Comparison of ENCODE assay signal across 20 cellular contexts in genomic region chr11:120500414-120500936, GRCh38. TPM values are rescaled to one million over a fixed set of nuclear protein-coding genes. Genes with fewer than 3 reads are reported as not detected.
A peak's percentile ranks its signal among the peaks of the same experiment; 100 is the strongest.
DNase-seq lines count a peak whose midpoint lies in the region; ATAC-seq and TF ChIP-seq lines count a peak whose summit lies in the region.
"Had no signal": no experiment of that assay in that cellular context is flagged by ENCODE, and none has a peak within 500 bp of the region (broad histone marks: within the 10 kb centered on the region; RNA-seq: fewer than 3 reads in every experiment).

No MANE protein-coding gene starts in this region.

- no peak for DNase-seq in HCT116 (ENCODE audit: low read depth, low spot score)
- peak; percentile 32 for DNase-seq in PC-3
- peak in 3 of 5 donors; percentile 30 to 58 (median 32) for DNase-seq in heart left ventricle
- DNase-seq in sciatic nerve (ENCODE audit: low spot score), result no peak
- DNase-seq in CD4-positive, alpha-beta memory T cell, result no peak
- DNase-seq in ureter (ENCODE audit: low spot score), result no peak
- DNase-seq: activated CD4-positive, alpha-beta memory T cell treated with anti-CD3 and anti-CD28 coated beads, Interleukin-2, amount 10 ng/mL, durations not matched to agents 7 days and 5 days; activated naive CD8-positive, alpha-beta T cell treated with anti-CD3 and anti-CD28 coated beads, Interleukin-2, amount 50 U/mL, for 24 hours; C1 segment of cervical spinal cord; central memory CD4-positive, alpha-beta T cell; DMS79 treated with DMSO at 0.1 percent for 48 hours; effector CD4-positive, alpha-beta T cell; NCI-H1048; OCI-M1; retina; stimulated activated CD4-positive, alpha-beta T cell treated with anti-CD3 and anti-CD28 coated beads, Interleukin-1b, Interleukin-23, amount 100 ng/mL, for 48 hours had no signal

- ATAC-seq in HCT116 (peak; percentile 34; the same call in 1 of the 2 replicates), PC-3 (peak; percentile 48), heart left ventricle (peak in 3 of 4 donors; percentile 47 to 64 (median 56)), sciatic nerve (peak; percentile 41), HG02571 (IDR thresholded peaks at IDR 0.05; ENCODE audit: unreplicated experiment) (no peak)
- ATAC-seq: activated naive CD8-positive, alpha-beta T cell treated with anti-CD3 and anti-CD28 coated beads, Interleukin-2, amount 50 U/mL, for 24 hours had no signal

- H3K36me3 ChIP-seq in HCT116 (ENCODE audit: control insufficient read depth in 1 of 2, insufficient read depth in 2 of 2, low read length in 2 of 2), result no peaks in the 10 kb centered on the region
- H3K36me3 ChIP-seq in PC-3 (ENCODE audit: low read depth, low read length), result no peaks in the 10 kb centered on the region
- no peaks in the 10 kb centered on the region for H3K36me3 ChIP-seq in heart left ventricle
- no peaks in the 10 kb centered on the region for H3K36me3 ChIP-seq in CD4-positive, alpha-beta memory T cell (ENCODE audit: insufficient read depth, low read length)
- H3K36me3 ChIP-seq: suprapubic skin had no signal

- no peak for TF ChIP-seq RAD21 in HCT116 (IDR thresholded peaks at IDR 0.05; ENCODE audit: low read depth)

- POLR2A ChIA-PET in HCT116 (lab: Charles Lee) (interaction anchor here (0.7 kb wide), 1 partner anchor 1107 kb away, joined by 4 read pairs; no protein-coding TSS in a partner anchor), PC-3 (lab: Charles Lee; ENCODE audit: unreplicated experiment) (no interaction called here)
- POLR2A ChIA-PET in CD4-positive, alpha-beta memory T cell (lab: Charles Lee; ENCODE audit: partially characterized antibody), result no interaction called here

- H3K4me3 ChIP-seq in HCT116 (replicated peaks in 1 of 2; ENCODE audit: low read depth in 1 of 2, low read length in 2 of 2) (no peak overlapping the region), PC-3 (ENCODE audit: low read length) (no peak overlapping the region), heart left ventricle (no peak overlapping the region)
- H3K4me3 ChIP-seq in CD4-positive, alpha-beta memory T cell (ENCODE audit: low read length in 2 of 2), result no peak overlapping the region
- H3K4me3 ChIP-seq: lung, suprapubic skin had no signal

- RAD21 ChIA-PET in HCT116 (lab: Charles Lee; ENCODE audit: low non-redundant PET in 1 of 2, low total read pairs in 2 of 2, uncharacterized antibody in 2 of 2, unreplicated experiment in 2 of 2), result no interaction called here

- H3F3A ChIP-seq in PC-3 (ENCODE audit: low read length, unreplicated experiment), result no peaks in the 10 kb centered on the region

- peaks cover 36 to 40% of the 10 kb centered on the region in 2 donors for H3K27me3 Mint-ChIP-seq in CD4-positive, alpha-beta memory T cell

- H3K27ac Mint-ChIP-seq in CD4-positive, alpha-beta memory T cell, result no peak overlapping the region
- H3K27ac Mint-ChIP-seq: activated CD4-positive, alpha-beta memory T cell treated with anti-CD3 and anti-CD28 coated beads, Interleukin-2, amount 10 ng/mL, durations not matched to agents 7 days and 5 days; activated naive CD8-positive, alpha-beta T cell treated with anti-CD3 and anti-CD28 coated beads, Interleukin-2, amount 50 U/mL, for 24 hours; activated T-helper 1 cell treated with anti-CD3 and anti-CD28 coated beads, Interleukin-12 subunit alpha, Interleukin-12 subunit beta, Interleukin-2, Interleukin-4 antibody, amounts not matched to agents 30 ng/mL and 10 ng/mL and 1 ng/mL, durations not matched to agents 14 hours and 24 hours and 36 hours had no signal

- H2AFZ ChIP-seq in HCT116 (ENCODE audit: low read depth, low read length, poor library complexity, severe bottlenecking) (no peak overlapping the region), PC-3 (ENCODE audit: low read length) (no peak overlapping the region)

- H3K9me3 Mint-ChIP-seq in CD4-positive, alpha-beta memory T cell, result no peaks in the 10 kb centered on the region
- H3K9me3 Mint-ChIP-seq: activated CD4-positive, alpha-beta memory T cell treated with anti-CD3 and anti-CD28 coated beads, Interleukin-2, amount 10 ng/mL, durations not matched to agents 7 days and 5 days; activated naive CD8-positive, alpha-beta T cell treated with anti-CD3 and anti-CD28 coated beads, Interleukin-2, amount 50 U/mL, for 24 hours; activated T-helper 1 cell treated with anti-CD3 and anti-CD28 coated beads, Interleukin-12 subunit alpha, Interleukin-12 subunit beta, Interleukin-2, Interleukin-4 antibody, amounts not matched to agents 30 ng/mL and 10 ng/mL and 1 ng/mL, durations not matched to agents 14 hours and 24 hours and 36 hours had no signal

- BruUV-seq in HCT116 (replicated peaks; lab: Mats Ljungman, UMichigan) (no TSS peak), PC-3 (replicated peaks; lab: Mats Ljungman, UMichigan) (no TSS peak)

- CTCF ChIA-PET in HCT116 (lab: Charles Lee), result interaction anchor here (1.1 kb wide), 1 partner anchor 9 kb away, joined by 3 read pairs; no protein-coding TSS in a partner anchor
- CTCF ChIA-PET in PC-3 (lab: Charles Lee), result interaction anchor here (0.6 kb wide), 1 partner anchor 162 kb away, joined by 3 read pairs; no protein-coding TSS in a partner anchor
- CTCF ChIA-PET in CD4-positive, alpha-beta memory T cell (lab: Charles Lee; ENCODE audit: partially characterized antibody), result interaction anchor here (1.4 kb wide), 1 partner anchor 10 kb away, joined by 4 read pairs; no protein-coding TSS in a partner anchor

- no peaks in the 10 kb centered on the region for H4K20me1 ChIP-seq in HCT116 (ENCODE audit: insufficient read depth)
- H4K20me1 ChIP-seq in PC-3 (ENCODE audit: low read length), result no peaks in the 10 kb centered on the region

- H3K9ac ChIP-seq in HCT116 (ENCODE audit: low read length), result no peak overlapping the region
- H3K9ac ChIP-seq in PC-3 (ENCODE audit: low read length), result no peak overlapping the region

- H3K27ac ChIP-seq in HCT116 (ENCODE audit: low read depth, low read length) (no peak overlapping the region), PC-3 (ENCODE audit: low read length) (no peak overlapping the region), heart left ventricle (no peak overlapping the region)
- H3K27ac ChIP-seq in CD4-positive, alpha-beta memory T cell (ENCODE audit: low read depth, low read length), result no peak overlapping the region
- H3K27ac ChIP-seq: suprapubic skin had no signal

- TF ChIP-seq CTCF in HCT116 (IDR thresholded peaks at IDR 0.05 in 2 of 3, conservative IDR thresholded peaks at IDR 0.05 in 1 of 3; ENCODE audit: borderline replicate concordance in 1 of 3, insufficient read depth in 1 of 3, low read depth in 2 of 3, low read length in 2 of 3), result no peak
- peak; percentile 22; the same call in 1 of the 2 replicates for TF ChIP-seq CTCF in PC-3 (conservative IDR thresholded peaks at IDR 0.05; ENCODE audit: low read depth, low read length)
- no peak for TF ChIP-seq CTCF in heart left ventricle (IDR thresholded peaks at IDR 0.05)

- no peak overlapping the region for H3K4me3 Mint-ChIP-seq in CD4-positive, alpha-beta memory T cell
- H3K4me3 Mint-ChIP-seq: activated CD4-positive, alpha-beta memory T cell treated with anti-CD3 and anti-CD28 coated beads, Interleukin-2, amount 10 ng/mL, durations not matched to agents 7 days and 5 days; activated naive CD8-positive, alpha-beta T cell treated with anti-CD3 and anti-CD28 coated beads, Interleukin-2, amount 50 U/mL, for 24 hours; activated T-helper 1 cell treated with anti-CD3 and anti-CD28 coated beads, Interleukin-12 subunit alpha, Interleukin-12 subunit beta, Interleukin-2, Interleukin-4 antibody, amounts not matched to agents 30 ng/mL and 10 ng/mL and 1 ng/mL, durations not matched to agents 14 hours and 24 hours and 36 hours had no signal

- WGBS in heart left ventricle, 4 donors, result 59 to 73% (median 69%) methylated on average over 11 of the region's 11 CpGs

- H3K79me2 ChIP-seq in HCT116 (ENCODE audit: insufficient read depth, low read length) (no peaks in the 10 kb centered on the region), PC-3 (ENCODE audit: low read length) (no peaks in the 10 kb centered on the region)

- no peaks in the 10 kb centered on the region for H3K4me1 Mint-ChIP-seq in CD4-positive, alpha-beta memory T cell
- H3K4me1 Mint-ChIP-seq: activated CD4-positive, alpha-beta memory T cell treated with anti-CD3 and anti-CD28 coated beads, Interleukin-2, amount 10 ng/mL, durations not matched to agents 7 days and 5 days; activated naive CD8-positive, alpha-beta T cell treated with anti-CD3 and anti-CD28 coated beads, Interleukin-2, amount 50 U/mL, for 24 hours had no signal

- no peaks in the 10 kb centered on the region for H3K9me2 ChIP-seq in HCT116 (ENCODE audit: insufficient read depth)
- no peaks in the 10 kb centered on the region for H3K9me2 ChIP-seq in PC-3 (replicated peaks; ENCODE audit: low read length)

- H3K9me3 ChIP-seq in HCT116 (ENCODE audit: control insufficient read depth in 1 of 2, insufficient read depth in 1 of 2, low read depth in 1 of 2, low read length in 2 of 2), result no peaks in the 10 kb centered on the region
- H3K9me3 ChIP-seq in PC-3 (ENCODE audit: low read length), result no peaks in the 10 kb centered on the region
- H3K9me3 ChIP-seq in heart left ventricle, result no peaks in the 10 kb centered on the region
- H3K9me3 ChIP-seq in CD4-positive, alpha-beta memory T cell (ENCODE audit: control insufficient read depth in 1 of 2, low read length in 2 of 2), result no peaks in the 10 kb centered on the region
- H3K9me3 ChIP-seq: suprapubic skin had no signal

- H3K4me1 ChIP-seq in HCT116 (ENCODE audit: control insufficient read depth in 1 of 2, insufficient read depth in 2 of 2, low read length in 2 of 2) (peaks cover 4 to 9% of the 10 kb centered on the region in 2 experiments; a peak in 3 of 4 replicates), PC-3 (ENCODE audit: insufficient read depth, low read length) (no peaks in the 10 kb centered on the region), heart left ventricle (peaks cover 0 to 12% (median 0%) of the 10 kb centered on the region in 12 donors)
- H3K4me1 ChIP-seq in CD4-positive, alpha-beta memory T cell (ENCODE audit: insufficient read depth, low read length), result no peaks in the 10 kb centered on the region
- H3K4me1 ChIP-seq: suprapubic skin had no signal

- H3K4me2 ChIP-seq in HCT116 (ENCODE audit: low read length) (no peak overlapping the region), PC-3 (ENCODE audit: low read length) (no peak overlapping the region)

- TF ChIP-seq POLR2A in HCT116 (IDR thresholded peaks at IDR 0.05; ENCODE audit: borderline replicate concordance, extremely low read depth, insufficient read depth, insufficient read length) (no peak), heart left ventricle (IDR thresholded peaks at IDR 0.05) (no peak)

- intact Hi-C loops in HCT116 (cut with micrococcal nuclease), result no loop called here
- intact Hi-C loops in PC-3 (cut with micrococcal nuclease), result loop anchor here (2.0 to 10.0 kb wide), 2 partner anchors 166 to 304 kb away; no protein-coding TSS in a partner anchor
- intact Hi-C loops in heart left ventricle (cut with DNase I), result loop anchor here in 1 of 10 donors (10.0 kb wide), 1 partner anchor 614 kb away; no protein-coding TSS in a partner anchor
- intact Hi-C loops in sciatic nerve (cut with DNase I), result no loop called here
- intact Hi-C loops in CD4-positive, alpha-beta memory T cell (cut with micrococcal nuclease), result no loop called here

- no peaks in the 10 kb centered on the region for H3K36me3 Mint-ChIP-seq in CD4-positive, alpha-beta memory T cell

- H3K27me3 ChIP-seq in HCT116 (ENCODE audit: insufficient read depth, low read length) (no peaks in the 10 kb centered on the region), PC-3 (ENCODE audit: low read length) (peaks cover 31% of the 10 kb centered on the region), heart left ventricle (peaks cover 0 to 23% (median 0%) of the 10 kb centered on the region in 9 donors)
- peaks cover 4% of the 10 kb centered on the region for H3K27me3 ChIP-seq in CD4-positive, alpha-beta memory T cell (ENCODE audit: insufficient read depth, low read length)

RNA-seq across cellular contexts. Expression of gene GRIK4, which starts 11.1 kb away (rescaled TPM):
- total RNA-seq in HCT116 (2021; ENCODE audit: unreplicated experiment) (0.52 TPM), PC-3 (2014; rRNA removed) (not detected in 2 replicates), heart left ventricle (under 1 TPM in 4 of 9 donors, not detected in 5; 0.07 to 0.45 (median 0.13) TPM), sciatic nerve (0.27 TPM), ureter (0.21 TPM)
- 0.16 and 0.18 TPM in 2 replicates for polyA plus RNA-seq in HCT116 (2012)
- polyA plus RNA-seq in heart left ventricle, result under 1 TPM in 1 of 2 donors, not detected in 1; 0.04 TPM
- not detected for total RNA-seq in CD4-positive, alpha-beta memory T cell
- polyA plus RNA-seq in CD4-positive, alpha-beta memory T cell, result under 1 TPM in 1 of 2 donors, not detected in 1; 0.06 TPM
- total RNA-seq: activated CD4-positive, alpha-beta memory T cell treated with anti-CD3 and anti-CD28 coated beads, Interleukin-2, amount 10 ng/mL, durations not matched to agents 7 days and 5 days had no signal

Comparison
In these comparisons a context has a peak if more than half of its experiments do, and no peak if none do; other contexts are left out.
1. DNase-seq: peak in PC-3 (single experiment) and heart left ventricle (3 of 5); none in HCT116 (single experiment), sciatic nerve (single experiment), CD4-positive, alpha-beta memory T cell (0 of 5) and ureter (single experiment).